ENCODE assay signal across 8 cellular contexts in the genomic region with DNA sequence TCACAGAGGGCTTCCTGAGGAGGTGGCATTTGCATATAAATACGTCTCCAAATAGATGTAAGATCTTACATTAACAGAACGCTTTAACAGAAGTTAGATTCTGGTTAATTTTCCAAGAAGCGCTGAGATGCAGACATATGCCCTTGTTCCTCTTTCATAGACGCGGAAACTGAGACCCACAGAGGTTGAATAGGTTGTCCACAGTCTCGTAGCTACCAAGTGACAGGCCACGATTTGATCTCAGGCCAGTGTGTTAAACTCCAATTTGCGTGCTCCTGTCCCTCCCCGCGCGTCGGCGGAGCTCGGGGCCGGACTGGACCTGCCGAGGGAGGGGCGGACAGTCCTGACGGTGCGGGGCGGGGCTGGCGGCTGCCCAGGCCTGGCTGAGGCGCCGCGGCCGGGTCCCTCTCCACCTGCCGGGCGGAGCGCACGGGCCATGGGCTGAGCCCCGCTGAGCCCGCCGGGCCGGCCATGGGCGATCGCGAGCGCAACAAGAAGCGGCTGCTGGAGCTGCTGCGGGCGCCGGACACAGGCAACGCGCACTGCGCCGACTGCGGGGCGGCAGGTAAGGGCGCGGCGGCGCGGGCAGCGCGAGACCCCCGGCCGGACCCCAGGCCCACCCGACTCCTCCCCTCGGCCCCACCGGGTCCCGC. TPM values are rescaled to one million over a fixed set of nuclear protein-coding genes. Genes with fewer than 3 reads are reported as not detected.
DNase-seq lines count a peak whose midpoint lies in the region; ATAC-seq and TF ChIP-seq lines count a peak whose summit lies in the region.

TSS of gene ADAP2 (plus strand) at position 402 of the 653 bp plus-strand sequence. CDS start at position 472, 70 bp downstream.

- H3K27ac Mint-ChIP-seq in progenitor cell of endocrine pancreas = peak within 1 kb of the TSS; percentile 35

- peak within 1 kb of the TSS; percentile 46 for H3K4me3 ChIP-seq in LNCaP clone FGC (ENCODE audit: low read depth, low read length)
- peak within 1 kb of the TSS; percentile 66 for H3K4me3 ChIP-seq in adipocyte (ENCODE audit: low read length)
- H3K4me3 ChIP-seq in right cardiac atrium (ENCODE audit: low read length) = peak within 1 kb of the TSS; percentile 66

- H3K36me3 ChIP-seq in ES-I3 (ENCODE audit: insufficient read depth, low read length) (no peaks in the 10 kb centered on the region), adipocyte (ENCODE audit: control insufficient read depth, insufficient read depth, low read length, severe bottlenecking) (no peaks in the 10 kb centered on the region)

- intact Hi-C loops in right cardiac atrium (cut with DNase I) = no loop called here

- no peaks in the 10 kb centered on the region for H3K9me3 ChIP-seq in ES-I3 (ENCODE audit: control insufficient read depth, insufficient read depth, low read length)
- H3K9me3 ChIP-seq in adipocyte (ENCODE audit: control insufficient read depth, low read length) = no peaks in the 10 kb centered on the region
- H3K9me3 ChIP-seq in right cardiac atrium (ENCODE audit: control insufficient read depth, low read length) = no peaks in the 10 kb centered on the region

- H3K27me3 Mint-ChIP-seq in progenitor cell of endocrine pancreas = peaks cover 60% of the 10 kb centered on the region

- peaks cover 4% of the 10 kb centered on the region for H3K4me1 Mint-ChIP-seq in progenitor cell of endocrine pancreas (ENCODE audit: low read depth)

- H3K27ac ChIP-seq in right cardiac atrium (ENCODE audit: low read length) = peak within 1 kb of the TSS; percentile 26

- H3K36me3 Mint-ChIP-seq in progenitor cell of endocrine pancreas (ENCODE audit: insufficient read depth) = no peaks in the 10 kb centered on the region

- H3K4me1 ChIP-seq in ES-I3 (ENCODE audit: insufficient read depth, low read length) = peaks cover 10% of the 10 kb centered on the region; the same call in 1 of the 2 replicates
- H3K4me1 ChIP-seq in adipocyte (ENCODE audit: control insufficient read depth, insufficient read depth, low read length) = peaks cover 3% of the 10 kb centered on the region
- no peaks in the 10 kb centered on the region for H3K4me1 ChIP-seq in right cardiac atrium (ENCODE audit: control insufficient read depth, insufficient read depth, low read length)

- TF ChIP-seq CTCF in LNCaP clone FGC (IDR thresholded peaks at IDR 0.05; ENCODE audit: control insufficient read depth, extremely low read depth, insufficient read depth) = 0 out of 2 replicates have a peak, but pooled peaks have one; percentile 4
- no peak for TF ChIP-seq CTCF in progenitor cell of endocrine pancreas (IDR thresholded peaks at IDR 0.05; ENCODE audit: unreplicated experiment)

- H3K4me3 Mint-ChIP-seq in progenitor cell of endocrine pancreas (ENCODE audit: low read depth) = peak within 1 kb of the TSS; percentile 72

- H3K27me3 ChIP-seq in adipocyte (replicated peaks; ENCODE audit: control insufficient read depth, insufficient read depth, low read length) (peaks cover 24% of the 10 kb centered on the region), right cardiac atrium (ENCODE audit: control insufficient read depth, insufficient read depth) (no peaks in the 10 kb centered on the region)

- H3K9me3 Mint-ChIP-seq in progenitor cell of endocrine pancreas (ENCODE audit: low read depth) = no peaks in the 10 kb centered on the region

- H3K9ac ChIP-seq in ES-I3 (ENCODE audit: low read depth, low read length) = peak within 1 kb of the TSS; percentile 53
- no peak within 1 kb of the TSS for H3K9ac ChIP-seq in adipocyte (ENCODE audit: low read length)

- WGBS in right cardiac atrium = 4% methylated on average over 60 of the region's 60 CpGs

- DNase-seq in LNCaP clone FGC (ENCODE audit: low read depth) = no peak
- peak; percentile 25 for DNase-seq in adipocyte (ENCODE audit: low read depth)
- peak; percentile 55 to 88 (median 86) for DNase-seq in right cardiac atrium
- DNase-seq in progenitor cell of endocrine pancreas (ENCODE audit: low spot score, unreplicated experiment) = peak; percentile 45
- no peak for DNase-seq in HPDE6-E6E7 (ENCODE audit: extremely low spot score)
- DNase-seq in NCI-H1105 (lab: John Stamatoyannopoulos, UW) = no peak

- ATAC-seq in right cardiac atrium (peak; percentile 78 to 81), HG02981 (IDR thresholded peaks at IDR 0.05; ENCODE audit: unreplicated experiment) (no peak)

RNA-seq across cellular contexts. Expression of gene ADAP2, which starts in this region (rescaled TPM):
- total RNA-seq in right cardiac atrium (10 to 100 TPM in 3 of 4 donors, 1 to 10 TPM in 1; 8.2 to 14.4 (median 11.1) TPM), progenitor cell of endocrine pancreas (1.2 and 2.3 TPM in 2 replicates)
- 3.1 TPM for polyA plus RNA-seq in right cardiac atrium

Comparison
In these comparisons a context has a peak if more than half of its experiments do, and no peak if none do; other contexts are left out.
1. DNase-seq: peak in adipocyte (single experiment), right cardiac atrium (3 of 3) and progenitor cell of endocrine pancreas (single experiment); none in LNCaP clone FGC (single experiment), HPDE6-E6E7 (single experiment) and NCI-H1105 (single experiment).
2. Peak in every context shown above with its lines, with median percentiles within 50 percentile points of each other: H3K4me3 ChIP-seq.